Comparison of ENCODE assay signal across 32 cellular contexts in genomic region chr12:21717756-21718155, GRCh38. TPM values are rescaled to one million over a fixed set of nuclear protein-coding genes. Genes with fewer than 3 reads are reported as not detected.
"Had no signal": no experiment of that assay in that cellular context is flagged by ENCODE, and none has a peak within 500 bp of the region (broad histone marks: within the 10 kb centered on the region; RNA-seq: fewer than 3 reads in every experiment).

No MANE protein-coding gene starts in this region.

- H3K4me1 Mint-ChIP-seq: naive thymus-derived CD8-positive, alpha-beta T cell; stimulated activated naive CD8-positive, alpha-beta T cell treated with anti-CD3 and anti-CD28 coated beads, Interleukin-15, amount 100 ng/mL, for 72 hours had no signal

- H3K79me2 ChIP-seq: hepatocyte had no signal

- ATAC-seq: esophagus mucosa; foreskin keratinocyte; gastroesophageal sphincter; left lobe of liver; naive thymus-derived CD8-positive, alpha-beta T cell; psoas muscle; stimulated activated naive CD8-positive, alpha-beta T cell treated with anti-CD3 and anti-CD28 coated beads, Interleukin-15, amount 100 ng/mL, for 72 hours had no signal

- H3K4me2 ChIP-seq: hepatocyte had no signal

- H3K36me3 ChIP-seq: gastroesophageal sphincter, ovary, thyroid gland, vagina had no signal

- FAIRE-seq: islet of Langerhans, small intestine had no signal

- H2AFZ ChIP-seq: hepatocyte had no signal

- H3K9me3 Mint-ChIP-seq: naive thymus-derived CD8-positive, alpha-beta T cell; stimulated activated naive CD8-positive, alpha-beta T cell treated with anti-CD3 and anti-CD28 coated beads, Interleukin-15, amount 100 ng/mL, for 72 hours had no signal

- H3K4me1 ChIP-seq: foreskin keratinocyte, gastroesophageal sphincter, psoas muscle, thyroid gland had no signal

- H3K4me3 ChIP-seq: dorsolateral prefrontal cortex, gastroesophageal sphincter, hepatocyte, ovary, psoas muscle, thyroid gland, vagina had no signal

- H3K9me3 ChIP-seq: gastroesophageal sphincter, ovary, psoas muscle, thyroid gland, vagina had no signal

- H3K27ac Mint-ChIP-seq: naive thymus-derived CD8-positive, alpha-beta T cell; stimulated activated naive CD8-positive, alpha-beta T cell treated with anti-CD3 and anti-CD28 coated beads, Interleukin-15, amount 100 ng/mL, for 72 hours had no signal

- DNase-seq: caudate nucleus; cerebellar nuclear complex; cortex of kidney; dorsolateral prefrontal cortex; effector CD4-positive, alpha-beta T cell; kidney glomerular epithelial cell; mammary epithelial cell; mesendoderm; midbrain; naive thymus-derived CD8-positive, alpha-beta T cell; occipital lobe; ovary; posterior cingulate gyrus; psoas muscle; small intestine; stimulated activated CD4-positive, alpha-beta T cell treated with anti-CD3 and anti-CD28 coated beads, Interleukin-12 subunit alpha, Interleukin-12 subunit beta, amount 100 ng/mL, for 4 hours; stimulated activated CD4-positive, alpha-beta T cell treated with anti-CD3 and anti-CD28 coated beads, Interleukin-1b, Interleukin-23, amount 100 ng/mL, for 48 hours; stimulated activated CD4-positive, alpha-beta T cell treated with anti-CD3 and anti-CD28 coated beads, Interleukin-4, amount 100 ng/mL, for 1 hour; stimulated activated CD8-positive, alpha-beta memory T cell treated with anti-CD3 and anti-CD28 coated beads, Interleukin-4, amount 100 ng/mL, for 48 hours; stimulated activated naive CD4-positive, alpha-beta T cell; stimulated activated naive CD8-positive, alpha-beta T cell treated with anti-CD3 and anti-CD28 coated beads, Interleukin-15, amount 100 ng/mL, for 72 hours; thyroid gland; trophoblast cell had no signal

- H3K36me3 Mint-ChIP-seq: naive thymus-derived CD8-positive, alpha-beta T cell had no signal

- H3K27ac ChIP-seq: dorsolateral prefrontal cortex, epithelial cell of prostate, foreskin keratinocyte, gastroesophageal sphincter, hepatocyte, ovary, psoas muscle, thyroid gland, vagina had no signal

- H3K4me3 Mint-ChIP-seq: naive thymus-derived CD8-positive, alpha-beta T cell; stimulated activated naive CD8-positive, alpha-beta T cell treated with anti-CD3 and anti-CD28 coated beads, Interleukin-15, amount 100 ng/mL, for 72 hours had no signal

- H3K27me3 ChIP-seq: dorsolateral prefrontal cortex, foreskin keratinocyte, gastroesophageal sphincter, hepatocyte, ovary, thyroid gland, vagina had no signal

RNA-seq across cellular contexts. Expression of gene KCNJ8, which starts 56.8 kb away (rescaled TPM):
- total RNA-seq: foreskin keratinocyte; mammary epithelial cell; naive thymus-derived CD8-positive, alpha-beta T cell had no signal
- polyA plus RNA-seq: foreskin keratinocyte; mammary epithelial cell; naive thymus-derived CD8-positive, alpha-beta T cell; neural cell had no signal
